29 cellular contexts compared by ENCODE assay signal in genomic region chr6:105330913-105331312, GRCh38.
A peak's percentile ranks its signal among the peaks of the same experiment; 100 is the strongest.
DNase-seq lines count a peak whose midpoint lies in the region; ATAC-seq and TF ChIP-seq lines count a peak whose summit lies in the region.
"Had no signal": no experiment of that assay in that cellular context is flagged by ENCODE, and none has a peak within 500 bp of the region (broad histone marks: within the 10 kb centered on the region; RNA-seq: fewer than 3 reads in every experiment).

No MANE protein-coding gene starts in this region.

- no peaks in the 10 kb centered on the region for H4K20me1 ChIP-seq in SK-N-SH (ENCODE audit: insufficient read depth)
- H4K20me1 ChIP-seq: BLaER1 had no signal

- TF ChIP-seq CTCF in SK-N-SH (IDR thresholded peaks at IDR 0.05) = no peak
- no peak for TF ChIP-seq CTCF in mesothelial cell of epicardium (IDR thresholded peaks at IDR 0.05; ENCODE audit: unreplicated experiment)

- CTCF ChIA-PET in SK-N-SH (lab: Yijun Ruan, JAX) = interaction anchor here (0.6 to 0.9 kb wide), 2 partner anchors 13 to 795 kb away, joined by 3 read pairs; no protein-coding TSS in a partner anchor

- peaks cover 34% of the 10 kb centered on the region for H3K4me1 Mint-ChIP-seq in mesothelial cell of epicardium

- H3K9me3 ChIP-seq in SK-N-SH = no peaks in the 10 kb centered on the region
- H3K9me3 ChIP-seq: BLaER1 had no signal

- H3K4me2 ChIP-seq in SK-N-SH = no peak overlapping the region
- H3K4me2 ChIP-seq: BLaER1 had no signal

- H3K27me3 Mint-ChIP-seq in mesothelial cell of epicardium (ENCODE audit: low read depth) = no peaks in the 10 kb centered on the region

- no peaks in the 10 kb centered on the region for H3K27me3 ChIP-seq in SK-N-SH (ENCODE audit: insufficient read depth)
- H3K27me3 ChIP-seq: BLaER1 had no signal

- no peaks in the 10 kb centered on the region for H3K9me3 Mint-ChIP-seq in mesothelial cell of epicardium
- H3K9me3 Mint-ChIP-seq: CD8-positive, alpha-beta T cell had no signal

- 82% methylated on average over 2 of the region's 2 CpGs for WGBS in SK-N-SH (ENCODE audit: low lambda C conversion rate)

- peak; percentile 55 to 60 for ATAC-seq in activated CD4-positive, CD25-positive, alpha-beta regulatory T cell treated with anti-CD3 and anti-CD28 coated beads, Interleukin-2, amount 50 U/mL, for 24 hours
- ATAC-seq in GM18858 (IDR thresholded peaks at IDR 0.05; ENCODE audit: unreplicated experiment) (no peak), HG02884 (IDR thresholded peaks at IDR 0.05; ENCODE audit: unreplicated experiment) (no peak)
- ATAC-seq: CD8-positive, alpha-beta T cell; HepG2; K562; Panc1 had no signal

- H3F3A ChIP-seq in SK-N-SH (replicated peaks; ENCODE audit: insufficient read depth) = peaks cover 13% of the 10 kb centered on the region

- DNase-seq in activated CD4-positive, CD25-positive, alpha-beta regulatory T cell treated with anti-CD3 and anti-CD28 coated beads, Interleukin-2, amount 50 U/mL, for 72 hours = no peak
- no peak for DNase-seq in SK-N-SH
- DNase-seq in mesothelial cell of epicardium (ENCODE audit: low spot score in 2 of 2, unreplicated experiment in 2 of 2) = no peak
- no peak for DNase-seq in C1 segment of cervical spinal cord (lab: John Stamatoyannopoulos, UW)
- DNase-seq in DMS114 treated with DMSO at 0.1 percent for 48 hours (lab: John Stamatoyannopoulos, UW; ENCODE audit: unreplicated experiment) = no peak
- DNase-seq: ACHN; Calu3; CD8-positive, alpha-beta T cell; DMS53; GDM1; H7; NCI-H1092; NCI-H1436; NCI-H1930; NCI-H2227 treated with DMSO at 0.1 percent for 48 hours; NCI-H510A treated with DMSO at 0.1 percent for 48 hours; NCI-H774; NK-92 treated with Interleukin-12 subunit alpha and Interleukin-12 subunit beta, amount 100 ng/mL, for 24 hours; SIG-M5; T-helper 1 cell had no signal

- peaks cover 13 to 18% of the 10 kb centered on the region in 2 experiments for H3K36me3 ChIP-seq in SK-N-SH (replicated peaks in 1 of 2; ENCODE audit: control insufficient read depth in 1 of 2, insufficient read depth in 2 of 2, low read length in 1 of 2)

- H3K27ac ChIP-seq in SK-N-SH (ENCODE audit: low read depth in 2 of 2, low read length in 1 of 2) = no peak overlapping the region
- H3K27ac ChIP-seq: 22Rv1, BLaER1, HL-60 had no signal

- H3K79me2 ChIP-seq in SK-N-SH (ENCODE audit: insufficient read depth) = no peaks in the 10 kb centered on the region

- H3K4me3 Mint-ChIP-seq in mesothelial cell of epicardium = no peak overlapping the region
- H3K4me3 Mint-ChIP-seq: CD8-positive, alpha-beta T cell had no signal

- peak overlapping the region; percentile 36 for H3K27ac Mint-ChIP-seq in mesothelial cell of epicardium
- H3K27ac Mint-ChIP-seq: CD8-positive, alpha-beta T cell had no signal

- no peaks in the 10 kb centered on the region for H3K9me2 ChIP-seq in SK-N-SH

- no peak overlapping the region for H2AFZ ChIP-seq in SK-N-SH (ENCODE audit: low read depth)

- no peak overlapping the region for H3K9ac ChIP-seq in SK-N-SH
- H3K9ac ChIP-seq: BLaER1 had no signal

- peaks cover 19 to 33% of the 10 kb centered on the region in 2 experiments for H3K4me1 ChIP-seq in SK-N-SH (ENCODE audit: control insufficient read depth in 1 of 2, insufficient read depth in 2 of 2, low read depth in 1 of 2, low read length in 1 of 2)

- POLR2A ChIA-PET in SK-N-SH (lab: Yijun Ruan, JAX) = no interaction called here

- TF ChIP-seq RAD21 in SK-N-SH (IDR thresholded peaks at IDR 0.05; ENCODE audit: low read length) = no peak

- TF ChIP-seq EP300 in SK-N-SH (IDR thresholded peaks at IDR 0.05; ENCODE audit: borderline replicate concordance in 1 of 2, low read depth in 1 of 2, low read length in 1 of 2) = no peak

- no peak overlapping the region for H3K4me3 ChIP-seq in SK-N-SH (ENCODE audit: low read depth in 2 of 2, low read length in 1 of 2)
- H3K4me3 ChIP-seq: BLaER1, K562 had no signal

- H3K36me3 Mint-ChIP-seq in mesothelial cell of epicardium = peaks cover 29% of the 10 kb centered on the region

TF ChIP-seq in SK-N-SH, 30 proteins besides CTCF, POLR2A, EP300 and RAD21:
- TF ChIP-seq, protein P1, sequence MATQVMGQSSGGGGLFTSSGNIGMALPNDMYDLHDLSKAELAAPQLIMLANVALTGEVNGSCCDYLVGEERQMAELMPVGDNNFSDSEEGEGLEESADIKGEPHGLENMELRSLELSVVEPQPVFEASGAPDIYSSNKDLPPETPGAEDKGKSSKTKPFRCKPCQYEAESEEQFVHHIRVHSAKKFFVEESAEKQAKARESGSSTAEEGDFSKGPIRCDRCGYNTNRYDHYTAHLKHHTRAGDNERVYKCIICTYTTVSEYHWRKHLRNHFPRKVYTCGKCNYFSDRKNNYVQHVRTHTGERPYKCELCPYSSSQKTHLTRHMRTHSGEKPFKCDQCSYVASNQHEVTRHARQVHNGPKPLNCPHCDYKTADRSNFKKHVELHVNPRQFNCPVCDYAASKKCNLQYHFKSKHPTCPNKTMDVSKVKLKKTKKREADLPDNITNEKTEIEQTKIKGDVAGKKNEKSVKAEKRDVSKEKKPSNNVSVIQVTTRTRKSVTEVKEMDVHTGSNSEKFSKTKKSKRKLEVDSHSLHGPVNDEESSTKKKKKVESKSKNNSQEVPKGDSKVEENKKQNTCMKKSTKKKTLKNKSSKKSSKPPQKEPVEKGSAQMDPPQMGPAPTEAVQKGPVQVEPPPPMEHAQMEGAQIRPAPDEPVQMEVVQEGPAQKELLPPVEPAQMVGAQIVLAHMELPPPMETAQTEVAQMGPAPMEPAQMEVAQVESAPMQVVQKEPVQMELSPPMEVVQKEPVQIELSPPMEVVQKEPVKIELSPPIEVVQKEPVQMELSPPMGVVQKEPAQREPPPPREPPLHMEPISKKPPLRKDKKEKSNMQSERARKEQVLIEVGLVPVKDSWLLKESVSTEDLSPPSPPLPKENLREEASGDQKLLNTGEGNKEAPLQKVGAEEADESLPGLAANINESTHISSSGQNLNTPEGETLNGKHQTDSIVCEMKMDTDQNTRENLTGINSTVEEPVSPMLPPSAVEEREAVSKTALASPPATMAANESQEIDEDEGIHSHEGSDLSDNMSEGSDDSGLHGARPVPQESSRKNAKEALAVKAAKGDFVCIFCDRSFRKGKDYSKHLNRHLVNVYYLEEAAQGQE (IDR thresholded peaks at IDR 0.05; ENCODE audit: low read depth, low read length) = no peak
- TF ChIP-seq, protein P2, sequence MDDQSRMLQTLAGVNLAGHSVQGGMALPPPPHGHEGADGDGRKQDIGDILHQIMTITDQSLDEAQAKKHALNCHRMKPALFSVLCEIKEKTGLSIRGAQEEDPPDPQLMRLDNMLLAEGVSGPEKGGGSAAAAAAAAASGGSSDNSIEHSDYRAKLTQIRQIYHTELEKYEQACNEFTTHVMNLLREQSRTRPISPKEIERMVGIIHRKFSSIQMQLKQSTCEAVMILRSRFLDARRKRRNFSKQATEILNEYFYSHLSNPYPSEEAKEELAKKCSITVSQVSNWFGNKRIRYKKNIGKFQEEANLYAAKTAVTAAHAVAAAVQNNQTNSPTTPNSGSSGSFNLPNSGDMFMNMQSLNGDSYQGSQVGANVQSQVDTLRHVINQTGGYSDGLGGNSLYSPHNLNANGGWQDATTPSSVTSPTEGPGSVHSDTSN (IDR thresholded peaks at IDR 0.05) = peak; percentile 45; the same call in 1 of the 2 replicates
- TF ChIP-seq RXRA (IDR thresholded peaks at IDR 0.05; ENCODE audit: borderline replicate concordance, low read depth) = 0 out of 2 replicates have a peak, but pooled peaks have one; percentile 10
- peak; percentile 23; the same call in 1 of the 2 replicates for TF ChIP-seq JUND (IDR thresholded peaks at IDR 0.05)
- no peak for TF ChIP-seq POLR2AphosphoS5 (IDR thresholded peaks at IDR 0.05; ENCODE audit: low read depth, low read length)

Comparison
In these comparisons a context has a peak if more than half of its experiments do, and no peak if none do; other contexts are left out.
1. ATAC-seq: peak in activated CD4-positive, CD25-positive, alpha-beta regulatory T cell treated with anti-CD3 and anti-CD28 coated beads, Interleukin-2, amount 50 U/mL, for 24 hours (2 of 2); none in GM18858 (single experiment) and HG02884 (single experiment).